Comparison of ENCODE assay signal across 17 cellular contexts in the genomic region with DNA sequence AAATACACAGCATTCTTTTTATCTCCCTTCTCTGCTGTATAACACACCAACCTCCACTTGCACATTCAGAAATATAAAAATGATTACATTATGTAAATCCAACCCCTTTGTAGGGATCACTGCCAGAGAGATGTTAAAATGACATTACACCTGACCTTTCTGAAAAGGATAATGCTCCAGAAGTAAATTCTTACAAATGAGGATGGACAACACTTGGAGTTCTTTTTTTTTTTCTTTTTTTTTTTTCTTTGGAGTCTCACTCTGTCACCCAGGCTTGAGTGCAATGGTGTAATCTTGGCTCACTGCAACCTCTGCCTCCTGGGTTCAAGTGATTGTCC.
"Had no signal": no experiment of that assay in that cellular context is flagged by ENCODE, and none has a peak within 500 bp of the region (broad histone marks: within the 10 kb centered on the region; RNA-seq: fewer than 3 reads in every experiment).

No MANE protein-coding gene starts in this region.

- H3K36me3 Mint-ChIP-seq: mesothelial cell of epicardium; stimulated activated memory B cell treated with anti-CD40 and anti-IgM and Interleukin-4, amounts not matched to agents 10 μg/mL and 1 μg/mL and 100 μg/mL, for 72 hours; T-cell had no signal

- H3K27ac ChIP-seq: ascending aorta, esophagus muscularis mucosa, SK-N-MC, thyroid gland had no signal

- H3K4me3 ChIP-seq: ascending aorta, esophagus muscularis mucosa, lung, SK-N-MC, thyroid gland had no signal

- ATAC-seq: activated naive CD8-positive, alpha-beta T cell treated with anti-CD3 and anti-CD28 coated beads, Interleukin-2, amount 50 U/mL, for 24 hours; activated T-helper 17 cell treated with anti-CD3 and anti-CD28 coated beads, Interleukin-2, amount 50 U/mL, for 72 hours; stimulated activated memory B cell treated with anti-CD40 and anti-IgM and Interleukin-4, amounts not matched to agents 10 μg/mL and 1 μg/mL and 100 μg/mL, for 72 hours; T-cell had no signal

- H3K4me3 Mint-ChIP-seq: activated naive CD4-positive, alpha-beta T cell treated with anti-CD3 and anti-CD28 coated beads for 36 hours; activated naive CD8-positive, alpha-beta T cell treated with anti-CD3 and anti-CD28 coated beads, Interleukin-2, amount 50 U/mL, for 24 hours; activated T-helper 17 cell treated with anti-CD3 and anti-CD28 coated beads, Interleukin-2, amount 50 U/mL, for 72 hours; mesothelial cell of epicardium; neural crest cell; stimulated activated memory B cell treated with anti-CD40 and anti-IgM and Interleukin-4, amounts not matched to agents 10 μg/mL and 1 μg/mL and 100 μg/mL, for 72 hours; T-cell had no signal

- H3K9me3 ChIP-seq: ascending aorta, esophagus muscularis mucosa, thyroid gland had no signal

- H3K9me3 Mint-ChIP-seq: activated naive CD4-positive, alpha-beta T cell treated with anti-CD3 and anti-CD28 coated beads for 36 hours; activated naive CD8-positive, alpha-beta T cell treated with anti-CD3 and anti-CD28 coated beads, Interleukin-2, amount 50 U/mL, for 24 hours; activated T-helper 17 cell treated with anti-CD3 and anti-CD28 coated beads, Interleukin-2, amount 50 U/mL, for 72 hours; mesothelial cell of epicardium; neural crest cell; stimulated activated memory B cell treated with anti-CD40 and anti-IgM and Interleukin-4, amounts not matched to agents 10 μg/mL and 1 μg/mL and 100 μg/mL, for 72 hours; T-cell had no signal

- H3K4me1 ChIP-seq: ascending aorta, thyroid gland had no signal

- DNase-seq: activated CD4-positive, alpha-beta T cell treated with anti-CD3 and anti-CD28 coated beads, Interleukin-2, amount 50 U/mL, for 4 hours; activated CD4-positive, CD25-positive, alpha-beta regulatory T cell treated with anti-CD3 and anti-CD28 coated beads, Interleukin-2, amount 50 U/mL, for 72 hours; activated naive CD4-positive, alpha-beta T cell treated with anti-CD3 and anti-CD28 coated beads for 36 hours; activated naive CD8-positive, alpha-beta T cell treated with anti-CD3 and anti-CD28 coated beads, Interleukin-2, amount 50 U/mL, for 24 hours; glutamatergic neuron; stimulated activated CD4-positive, alpha-beta T cell treated with anti-CD3 and anti-CD28 coated beads, Interleukin-2, amount 100 ng/mL, for 48 hours; T-cell; T1000; thyroid gland had no signal

- H3K27me3 ChIP-seq: ascending aorta, esophagus muscularis mucosa, thyroid gland had no signal

- H3K27ac Mint-ChIP-seq: activated naive CD4-positive, alpha-beta T cell treated with anti-CD3 and anti-CD28 coated beads for 36 hours; activated naive CD8-positive, alpha-beta T cell treated with anti-CD3 and anti-CD28 coated beads, Interleukin-2, amount 50 U/mL, for 24 hours; activated T-helper 17 cell treated with anti-CD3 and anti-CD28 coated beads, Interleukin-2, amount 50 U/mL, for 72 hours; mesothelial cell of epicardium; stimulated activated memory B cell treated with anti-CD40 and anti-IgM and Interleukin-4, amounts not matched to agents 10 μg/mL and 1 μg/mL and 100 μg/mL, for 72 hours; T-cell had no signal

- H3K36me3 ChIP-seq: ascending aorta, esophagus muscularis mucosa, thyroid gland had no signal

- H3K27me3 Mint-ChIP-seq: activated naive CD8-positive, alpha-beta T cell treated with anti-CD3 and anti-CD28 coated beads, Interleukin-2, amount 50 U/mL, for 24 hours; activated T-helper 17 cell treated with anti-CD3 and anti-CD28 coated beads, Interleukin-2, amount 50 U/mL, for 72 hours; stimulated activated memory B cell treated with anti-CD40 and anti-IgM and Interleukin-4, amounts not matched to agents 10 μg/mL and 1 μg/mL and 100 μg/mL, for 72 hours; T-cell had no signal
